16 cellular contexts compared by ENCODE assay signal in the genomic region with DNA sequence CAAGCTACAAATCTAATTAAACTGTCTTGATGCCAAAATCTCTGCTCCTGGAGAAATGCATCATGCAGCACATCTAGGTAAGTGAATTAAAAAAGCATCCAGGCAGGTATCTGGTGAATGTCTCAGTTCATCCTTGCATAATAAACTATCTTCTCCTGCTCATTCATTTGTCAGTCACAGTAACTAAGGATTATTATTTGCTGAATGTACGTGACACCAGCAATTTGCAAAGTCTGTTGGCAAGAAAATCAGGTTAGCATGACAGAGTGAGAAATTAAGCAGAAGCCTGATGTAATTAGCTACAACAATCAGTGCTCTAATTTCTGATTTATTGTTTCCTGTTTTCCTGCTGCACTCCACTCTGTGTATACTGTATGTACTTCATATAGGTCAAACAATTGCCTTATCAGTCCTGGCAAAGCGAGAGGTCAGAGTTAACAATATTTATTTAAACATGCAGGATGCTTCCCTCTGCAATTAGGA.
"Had no signal": no experiment of that assay in that cellular context is flagged by ENCODE, and none has a peak within 500 bp of the region (broad histone marks: within the 10 kb centered on the region; RNA-seq: fewer than 3 reads in every experiment).

No MANE protein-coding gene starts in this region.

- H3K9me3 ChIP-seq: colonic mucosa, esophagus muscularis mucosa, left ventricle myocardium inferior, neutrophil had no signal

- H3K27me3 ChIP-seq: colonic mucosa, esophagus muscularis mucosa, neutrophil had no signal

- H3K4me1 ChIP-seq: colonic mucosa, parathyroid adenoma had no signal

- H3K27ac ChIP-seq: colonic mucosa, esophagus muscularis mucosa, left ventricle myocardium inferior, neutrophil, parathyroid adenoma had no signal

- H3K4me3 ChIP-seq: colonic mucosa, esophagus muscularis mucosa, left ventricle myocardium inferior had no signal

- H3K36me3 ChIP-seq: colonic mucosa, esophagus muscularis mucosa, left ventricle myocardium inferior, neutrophil had no signal

- ATAC-seq: activated CD8-positive, alpha-beta T cell treated with anti-CD3 and anti-CD28 coated beads, Interleukin-2, amount 10 ng/mL, durations not matched to agents 7 days and 5 days; naive thymus-derived CD8-positive, alpha-beta T cell; stimulated activated memory B cell treated with anti-CD40 and anti-IgM and Interleukin-4, amounts not matched to agents 10 μg/mL and 1 μg/mL and 100 μg/mL, for 72 hours; WTC11 had no signal

- DNase-seq: activated CD4-positive, alpha-beta T cell treated with anti-CD3 and anti-CD28 coated beads for 48 hours; activated CD8-positive, alpha-beta memory T cell treated with anti-CD3 and anti-CD28 coated beads, Interleukin-2, amount 50 U/mL, for 4 hours; activated CD8-positive, alpha-beta T cell treated with anti-CD3 and anti-CD28 coated beads, Interleukin-2, amount 10 ng/mL, durations not matched to agents 7 days and 5 days; activated gamma-delta T cell treated with Interleukin-2 at 50 U/mL for 16 hours; central memory CD4-positive, alpha-beta T cell; colonic mucosa; hypothalamus; kidney; left ventricle myocardium inferior; naive thymus-derived CD8-positive, alpha-beta T cell; stimulated activated CD4-positive, alpha-beta T cell treated with anti-CD3 and anti-CD28 coated beads, Interleukin-2, amount 100 ng/mL, for 48 hours had no signal
